11 cellular contexts compared by ENCODE assay signal in genomic region chr10:102611514-102612095, GRCh38. TPM values are rescaled to one million over a fixed set of nuclear protein-coding genes. Genes with fewer than 3 reads are reported as not detected.
A peak's percentile ranks its signal among the peaks of the same experiment; 100 is the strongest.
DNase-seq lines count a peak whose midpoint lies in the region; ATAC-seq, FAIRE-seq and TF ChIP-seq lines count a peak whose summit lies in the region.
"Had no signal": no experiment of that assay in that cellular context is flagged by ENCODE, and none has a peak within 500 bp of the region (broad histone marks: within the 10 kb centered on the region; RNA-seq: fewer than 3 reads in every experiment).

No MANE protein-coding gene starts in this region.

- TF ChIP-seq CTCF in foreskin keratinocyte (conservative IDR thresholded peaks at IDR 0.05) (no peak), smooth muscle cell (IDR thresholded peaks at IDR 0.05; ENCODE audit: borderline replicate concordance, insufficient read depth, poor library complexity, severe bottlenecking) (no peak)

- DNase-seq in H54 (ENCODE audit: insufficient read length, low spot score) (peak; percentile 53), foreskin keratinocyte (peak in 1 of 2 donors; percentile 22), smooth muscle cell (lab: John Stamatoyannopoulos, UW; ENCODE audit: unreplicated experiment) (no peak), anterior cingulate cortex (lab: John Stamatoyannopoulos, UW) (no peak)
- no peak for DNase-seq in activated T-helper 1 cell treated with anti-CD3 and anti-CD28 coated beads, Interleukin-12 subunit alpha, Interleukin-12 subunit beta, Interleukin-2, Interleukin-4 antibody, amounts not matched to agents 30 ng/mL and 10 ng/mL and 1 ng/mL, durations not matched to agents 14 hours and 24 hours and 36 hours (ENCODE audit: low spot score)
- no peak for DNase-seq in stimulated activated naive CD4-positive, alpha-beta T cell (lab: John Stamatoyannopoulos, UW)
- DNase-seq: activated CD8-positive, alpha-beta memory T cell treated with anti-CD3 and anti-CD28 coated beads, Interleukin-2, amount 10 ng/mL, durations not matched to agents 7 days and 5 days; NCI-H1092 treated with DMSO at 0.1 percent for 48 hours had no signal

- no peak overlapping the region for H2AFZ ChIP-seq in smooth muscle cell (ENCODE audit: low read depth)

- no peaks in the 10 kb centered on the region for H3K27me3 Mint-ChIP-seq in activated T-helper 1 cell treated with anti-CD3 and anti-CD28 coated beads, Interleukin-12 subunit alpha, Interleukin-12 subunit beta, Interleukin-2, Interleukin-4 antibody, amounts not matched to agents 30 ng/mL and 10 ng/mL and 1 ng/mL, durations not matched to agents 14 hours and 24 hours and 36 hours (ENCODE audit: insufficient read depth)
- H3K27me3 Mint-ChIP-seq: activated CD8-positive, alpha-beta memory T cell treated with anti-CD3 and anti-CD28 coated beads, Interleukin-2, amount 10 ng/mL, durations not matched to agents 7 days and 5 days had no signal

- H3K27ac ChIP-seq in foreskin keratinocyte (no peak overlapping the region), smooth muscle cell (ENCODE audit: low read depth) (peak overlapping the region; percentile 33)

- peak overlapping the region; percentile 23 for H3K27ac Mint-ChIP-seq in activated T-helper 1 cell treated with anti-CD3 and anti-CD28 coated beads, Interleukin-12 subunit alpha, Interleukin-12 subunit beta, Interleukin-2, Interleukin-4 antibody, amounts not matched to agents 30 ng/mL and 10 ng/mL and 1 ng/mL, durations not matched to agents 14 hours and 24 hours and 36 hours

- ATAC-seq in foreskin keratinocyte (peak; percentile 40), HG02610 (IDR thresholded peaks at IDR 0.05; ENCODE audit: unreplicated experiment) (no peak), HG03342 (IDR thresholded peaks at IDR 0.05; ENCODE audit: unreplicated experiment) (no peak)
- ATAC-seq: activated CD8-positive, alpha-beta memory T cell treated with anti-CD3 and anti-CD28 coated beads, Interleukin-2, amount 10 ng/mL, durations not matched to agents 7 days and 5 days had no signal

- H3K79me2 ChIP-seq in smooth muscle cell (ENCODE audit: low read depth), result no peaks in the 10 kb centered on the region

- H3K36me3 Mint-ChIP-seq in activated T-helper 1 cell treated with anti-CD3 and anti-CD28 coated beads, Interleukin-12 subunit alpha, Interleukin-12 subunit beta, Interleukin-2, Interleukin-4 antibody, amounts not matched to agents 30 ng/mL and 10 ng/mL and 1 ng/mL, durations not matched to agents 14 hours and 24 hours and 36 hours (ENCODE audit: low read depth), result peaks cover 3% of the 10 kb centered on the region
- H3K36me3 Mint-ChIP-seq: activated CD8-positive, alpha-beta memory T cell treated with anti-CD3 and anti-CD28 coated beads, Interleukin-2, amount 10 ng/mL, durations not matched to agents 7 days and 5 days had no signal

- intact Hi-C loops in activated T-helper 1 cell treated with anti-CD3 and anti-CD28 coated beads, Interleukin-12 subunit alpha, Interleukin-12 subunit beta, Interleukin-2, Interleukin-4 antibody, amounts not matched to agents 30 ng/mL and 10 ng/mL and 1 ng/mL, durations not matched to agents 14 hours and 24 hours and 36 hours (cut with micrococcal nuclease), result no loop called here

- H3K4me3 Mint-ChIP-seq in activated T-helper 1 cell treated with anti-CD3 and anti-CD28 coated beads, Interleukin-12 subunit alpha, Interleukin-12 subunit beta, Interleukin-2, Interleukin-4 antibody, amounts not matched to agents 30 ng/mL and 10 ng/mL and 1 ng/mL, durations not matched to agents 14 hours and 24 hours and 36 hours, result no peak overlapping the region
- H3K4me3 Mint-ChIP-seq: activated CD8-positive, alpha-beta memory T cell treated with anti-CD3 and anti-CD28 coated beads, Interleukin-2, amount 10 ng/mL, durations not matched to agents 7 days and 5 days had no signal

- no peaks in the 10 kb centered on the region for H3K9me3 Mint-ChIP-seq in activated T-helper 1 cell treated with anti-CD3 and anti-CD28 coated beads, Interleukin-12 subunit alpha, Interleukin-12 subunit beta, Interleukin-2, Interleukin-4 antibody, amounts not matched to agents 30 ng/mL and 10 ng/mL and 1 ng/mL, durations not matched to agents 14 hours and 24 hours and 36 hours

- peaks cover 12% of the 10 kb centered on the region for H3K4me1 Mint-ChIP-seq in activated T-helper 1 cell treated with anti-CD3 and anti-CD28 coated beads, Interleukin-12 subunit alpha, Interleukin-12 subunit beta, Interleukin-2, Interleukin-4 antibody, amounts not matched to agents 30 ng/mL and 10 ng/mL and 1 ng/mL, durations not matched to agents 14 hours and 24 hours and 36 hours (ENCODE audit: low read depth)

- H3K4me1 ChIP-seq in foreskin keratinocyte, result no peaks in the 10 kb centered on the region
- no peaks in the 10 kb centered on the region for H3K4me1 ChIP-seq in smooth muscle cell (ENCODE audit: low read depth)

- 50% methylated on average over 4 of the region's 4 CpGs for WGBS in smooth muscle cell (ENCODE audit: low lambda C conversion rate)

- FAIRE-seq in H54 (lab: Jason Lieb, UNC), result peak; percentile 6
- FAIRE-seq: D721Med had no signal

- no peaks in the 10 kb centered on the region for H4K20me1 ChIP-seq in smooth muscle cell (ENCODE audit: low read depth)

- no peaks in the 10 kb centered on the region for H3K9me3 ChIP-seq in smooth muscle cell (replicated peaks; ENCODE audit: low read depth)

- no peak overlapping the region for H3K4me3 ChIP-seq in smooth muscle cell

- TF ChIP-seq POLR2A in H54 (IDR thresholded peaks at IDR 0.05; ENCODE audit: low read depth, low read length), result no peak

- H3K27me3 ChIP-seq in foreskin keratinocyte (no peaks in the 10 kb centered on the region), smooth muscle cell (ENCODE audit: low read depth) (no peaks in the 10 kb centered on the region)

- no peaks in the 10 kb centered on the region for H3K36me3 ChIP-seq in smooth muscle cell (ENCODE audit: low read depth)

- no peaks in the 10 kb centered on the region for H3F3A ChIP-seq in smooth muscle cell (ENCODE audit: low read depth)

- no peak overlapping the region for H3K9ac ChIP-seq in smooth muscle cell (ENCODE audit: low read depth)

- H3K4me2 ChIP-seq in smooth muscle cell, result peak overlapping the region; percentile 10

RNA-seq across cellular contexts. Expression of gene TRIM8, which starts 32.7 kb away (rescaled TPM):
- total RNA-seq in activated T-helper 1 cell treated with anti-CD3 and anti-CD28 coated beads, Interleukin-12 subunit alpha, Interleukin-12 subunit beta, Interleukin-2, Interleukin-4 antibody, amounts not matched to agents 30 ng/mL and 10 ng/mL and 1 ng/mL, durations not matched to agents 14 hours and 24 hours and 36 hours, result 108 and 111 TPM in 2 replicates
- total RNA-seq in foreskin keratinocyte (57.9 and 65.4 TPM in 2 replicates), smooth muscle cell (64.1 and 78.8 TPM in 2 replicates)
- polyA plus RNA-seq in foreskin keratinocyte (59.3 and 62.8 TPM in 2 replicates), smooth muscle cell (77.8 and 78.0 TPM in 2 replicates)
